Comparison of ENCODE assay signal across 30 cellular contexts in the genomic region with DNA sequence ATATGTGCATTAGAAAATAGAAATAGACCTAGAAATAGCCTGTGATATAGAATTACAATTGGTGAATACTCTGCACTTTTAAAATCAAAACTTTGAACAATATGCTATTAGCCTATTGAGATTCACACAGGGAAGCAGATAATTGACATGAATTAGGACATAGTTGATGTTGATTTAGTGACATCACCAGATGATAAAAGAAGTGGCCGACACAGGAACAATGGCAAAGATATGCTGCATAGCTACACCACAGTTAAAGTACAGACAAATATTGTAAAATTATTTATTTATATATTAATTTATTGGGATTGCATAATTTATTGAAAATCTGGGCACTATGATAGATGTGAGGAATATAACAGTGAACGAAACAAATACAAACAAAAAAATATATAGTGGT.
"Had no signal": no experiment of that assay in that cellular context is flagged by ENCODE, and none has a peak within 500 bp of the region (broad histone marks: within the 10 kb centered on the region; RNA-seq: fewer than 3 reads in every experiment).

No MANE protein-coding gene starts in this region.

- H3K27me3 Mint-ChIP-seq: activated CD4-positive, alpha-beta memory T cell treated with anti-CD3 and anti-CD28 coated beads for 36 hours; activated CD4-positive, alpha-beta T cell treated with anti-CD3 and anti-CD28 coated beads, Interleukin-2, amount 10 ng/mL, durations not matched to agents 24 days and 14 days; activated CD8-positive, alpha-beta memory T cell treated with anti-CD3 and anti-CD28 coated beads, Interleukin-2, amount 10 ng/mL, durations not matched to agents 7 days and 5 days; activated naive CD4-positive, alpha-beta T cell treated with anti-CD3 and anti-CD28 coated beads, Interleukin-2, amount 10 ng/mL, durations not matched to agents 7 days and 5 days; brain had no signal

- H3K4me1 Mint-ChIP-seq: activated CD4-positive, alpha-beta T cell treated with anti-CD3 and anti-CD28 coated beads for 36 hours; activated CD4-positive, alpha-beta T cell treated with anti-CD3 and anti-CD28 coated beads, Interleukin-2, amount 10 ng/mL, durations not matched to agents 24 days and 14 days; activated CD8-positive, alpha-beta memory T cell treated with anti-CD3 and anti-CD28 coated beads, Interleukin-2, amount 10 ng/mL, durations not matched to agents 7 days and 5 days; activated naive CD4-positive, alpha-beta T cell treated with anti-CD3 and anti-CD28 coated beads, Interleukin-2, amount 10 ng/mL, durations not matched to agents 7 days and 5 days; activated naive CD8-positive, alpha-beta T cell treated with anti-CD3 and anti-CD28 coated beads, Interleukin-2, amount 10 ng/mL, durations not matched to agents 7 days and 5 days had no signal

- H3K27ac Mint-ChIP-seq: activated CD4-positive, alpha-beta memory T cell treated with anti-CD3 and anti-CD28 coated beads for 36 hours; activated CD4-positive, alpha-beta T cell treated with anti-CD3 and anti-CD28 coated beads for 36 hours; activated CD4-positive, alpha-beta T cell treated with anti-CD3 and anti-CD28 coated beads, Interleukin-2, amount 10 ng/mL, durations not matched to agents 24 days and 14 days; activated CD8-positive, alpha-beta memory T cell treated with anti-CD3 and anti-CD28 coated beads, Interleukin-2, amount 10 ng/mL, durations not matched to agents 7 days and 5 days; activated CD8-positive, alpha-beta T cell treated with anti-CD3 and anti-CD28 coated beads, Interleukin-2, amount 10 ng/mL, durations not matched to agents 7 days and 5 days; activated naive CD4-positive, alpha-beta T cell treated with anti-CD3 and anti-CD28 coated beads, Interleukin-2, amount 10 ng/mL, durations not matched to agents 7 days and 5 days; activated naive CD4-positive, alpha-beta T cell treated with anti-CD3 and anti-CD28 coated beads, Interleukin-2, amount 50 U/mL, for 72 hours; activated naive CD8-positive, alpha-beta T cell treated with anti-CD3 and anti-CD28 coated beads, Interleukin-2, amount 10 ng/mL, durations not matched to agents 7 days and 5 days; activated T-cell treated with anti-CD3 and anti-CD28 coated beads, Interleukin-2, amount 50 U/mL, for 72 hours; brain had no signal

- FAIRE-seq: endometrium, endothelial cell of umbilical vein had no signal

- H3K36me3 Mint-ChIP-seq: activated CD4-positive, alpha-beta memory T cell treated with anti-CD3 and anti-CD28 coated beads for 36 hours; activated CD8-positive, alpha-beta memory T cell treated with anti-CD3 and anti-CD28 coated beads, Interleukin-2, amount 10 ng/mL, durations not matched to agents 7 days and 5 days; activated naive CD4-positive, alpha-beta T cell treated with anti-CD3 and anti-CD28 coated beads, Interleukin-2, amount 10 ng/mL, durations not matched to agents 7 days and 5 days; activated naive CD4-positive, alpha-beta T cell treated with anti-CD3 and anti-CD28 coated beads, Interleukin-2, amount 50 U/mL, for 72 hours; activated naive CD8-positive, alpha-beta T cell treated with anti-CD3 and anti-CD28 coated beads, Interleukin-2, amount 10 ng/mL, durations not matched to agents 7 days and 5 days had no signal

- H3K9me3 Mint-ChIP-seq: activated CD4-positive, alpha-beta memory T cell treated with anti-CD3 and anti-CD28 coated beads for 36 hours; activated CD4-positive, alpha-beta T cell treated with anti-CD3 and anti-CD28 coated beads, Interleukin-2, amount 10 ng/mL, durations not matched to agents 24 days and 14 days; activated naive CD4-positive, alpha-beta T cell treated with anti-CD3 and anti-CD28 coated beads, Interleukin-2, amount 10 ng/mL, durations not matched to agents 7 days and 5 days had no signal

- H3K9me3 ChIP-seq: ascending aorta, breast epithelium, colonic mucosa, esophagus squamous epithelium, gastroesophageal sphincter had no signal

- H3K4me3 ChIP-seq: ascending aorta, breast epithelium, cardiac muscle cell, colonic mucosa, esophagus squamous epithelium, gastroesophageal sphincter had no signal

- H3K4me1 ChIP-seq: ascending aorta, breast epithelium, colonic mucosa, esophagus squamous epithelium, gastroesophageal sphincter had no signal

- DNase-seq: activated CD4-positive, alpha-beta memory T cell treated with anti-CD3 and anti-CD28 coated beads for 36 hours; activated CD4-positive, alpha-beta T cell treated with anti-CD3 and anti-CD28 coated beads for 36 hours; activated CD4-positive, alpha-beta T cell treated with anti-CD3 and anti-CD28 coated beads, Interleukin-2, amount 10 ng/mL, durations not matched to agents 24 days and 14 days; activated CD4-positive, CD25-positive, alpha-beta regulatory T cell; activated CD4-positive, CD25-positive, alpha-beta regulatory T cell treated with anti-CD3 and anti-CD28 coated beads, Interleukin-2, amount 50 U/mL, for 72 hours; activated CD8-positive, alpha-beta memory T cell treated with anti-CD3 and anti-CD28 coated beads, Interleukin-2, amount 10 ng/mL, durations not matched to agents 7 days and 5 days; activated CD8-positive, alpha-beta memory T cell treated with anti-CD3 and anti-CD28 coated beads, Interleukin-2, amount 50 U/mL, for 4 hours; activated CD8-positive, alpha-beta T cell treated with anti-CD3 and anti-CD28 coated beads, Interleukin-2, amount 10 ng/mL, durations not matched to agents 7 days and 5 days; activated gamma-delta T cell; activated naive CD4-positive, alpha-beta T cell; activated naive CD4-positive, alpha-beta T cell treated with anti-CD3 and anti-CD28 coated beads, Interleukin-2, amount 10 ng/mL, durations not matched to agents 7 days and 5 days; activated naive CD8-positive, alpha-beta T cell treated with anti-CD3 and anti-CD28 coated beads, Interleukin-2, amount 10 ng/mL, durations not matched to agents 7 days and 5 days; activated T-cell treated with anti-CD3 and anti-CD28 coated beads, Interleukin-2, amount 50 U/mL, for 1 hour; activated T-cell treated with anti-CD3 and anti-CD28 coated beads, Interleukin-2, amount 50 U/mL, for 72 hours; central memory CD4-positive, alpha-beta T cell; cerebellar nuclear complex; colonic mucosa; effector CD8-positive, alpha-beta T cell; esophagus squamous epithelium; foreskin melanocyte; T-helper 2 cell had no signal

- ATAC-seq: activated CD4-positive, alpha-beta T cell treated with anti-CD3 and anti-CD28 coated beads for 36 hours; activated CD8-positive, alpha-beta memory T cell treated with anti-CD3 and anti-CD28 coated beads, Interleukin-2, amount 10 ng/mL, durations not matched to agents 7 days and 5 days; activated CD8-positive, alpha-beta T cell treated with anti-CD3 and anti-CD28 coated beads, Interleukin-2, amount 10 ng/mL, durations not matched to agents 7 days and 5 days; activated naive CD4-positive, alpha-beta T cell treated with anti-CD3 and anti-CD28 coated beads, Interleukin-2, amount 50 U/mL, for 72 hours; activated T-cell treated with anti-CD3 and anti-CD28 coated beads, Interleukin-2, amount 50 U/mL, for 72 hours; gastroesophageal sphincter had no signal

- H3K36me3 ChIP-seq: ascending aorta, breast epithelium, cardiac muscle cell, colonic mucosa, esophagus squamous epithelium, gastroesophageal sphincter had no signal

- H3K27ac ChIP-seq: ascending aorta, breast epithelium, cardiac muscle cell, colonic mucosa, epithelial cell of prostate, esophagus squamous epithelium, gastroesophageal sphincter had no signal

- H3K4me3 Mint-ChIP-seq: activated CD4-positive, alpha-beta memory T cell treated with anti-CD3 and anti-CD28 coated beads for 36 hours; activated CD4-positive, alpha-beta T cell treated with anti-CD3 and anti-CD28 coated beads for 36 hours; activated CD4-positive, alpha-beta T cell treated with anti-CD3 and anti-CD28 coated beads, Interleukin-2, amount 10 ng/mL, durations not matched to agents 24 days and 14 days; activated CD8-positive, alpha-beta memory T cell treated with anti-CD3 and anti-CD28 coated beads, Interleukin-2, amount 10 ng/mL, durations not matched to agents 7 days and 5 days; activated CD8-positive, alpha-beta T cell treated with anti-CD3 and anti-CD28 coated beads, Interleukin-2, amount 10 ng/mL, durations not matched to agents 7 days and 5 days; activated naive CD4-positive, alpha-beta T cell treated with anti-CD3 and anti-CD28 coated beads, Interleukin-2, amount 10 ng/mL, durations not matched to agents 7 days and 5 days; activated naive CD8-positive, alpha-beta T cell treated with anti-CD3 and anti-CD28 coated beads, Interleukin-2, amount 10 ng/mL, durations not matched to agents 7 days and 5 days; activated T-cell treated with anti-CD3 and anti-CD28 coated beads, Interleukin-2, amount 50 U/mL, for 72 hours; brain had no signal

- H3K27me3 ChIP-seq: ascending aorta, breast epithelium, cardiac muscle cell, colonic mucosa, esophagus squamous epithelium, gastroesophageal sphincter had no signal
